ENCODE assay signal across 27 cellular contexts in genomic region chr1:230062521-230062920, GRCh38.
"Had no signal": no experiment of that assay in that cellular context is flagged by ENCODE, and none has a peak within 500 bp of the region (broad histone marks: within the 10 kb centered on the region; RNA-seq: fewer than 3 reads in every experiment).

No MANE protein-coding gene starts in this region.

- H3K27ac ChIP-seq: neutrophil, pancreas, prostate gland, right lobe of liver, sigmoid colon, stomach, thoracic aorta, thyroid gland, tibial nerve, upper lobe of left lung, vagina had no signal

- H3K4me1 ChIP-seq: prostate gland, right lobe of liver had no signal

- H3K36me3 Mint-ChIP-seq: stimulated activated effector memory CD8-positive, alpha-beta T cell treated with anti-CD3 and anti-CD28 coated beads, Interleukin-12 subunit alpha, Interleukin-12 subunit beta, amount 100 ng/mL, for 72 hours; stimulated activated naive B cell treated with anti-CD40 and anti-IgM and Interleukin-4, amounts not matched to agents 10 μg/mL and 1 μg/mL and 100 μg/mL, for 72 hours had no signal

- FAIRE-seq: pancreas, small intestine, urothelium cell line had no signal

- H3K27me3 ChIP-seq: neutrophil, pancreas, right lobe of liver, sigmoid colon, stomach, thyroid gland, tibial nerve, upper lobe of left lung, vagina had no signal

- H3K27ac Mint-ChIP-seq: natural killer cell treated with Interleukin-12 subunit alpha and Interleukin-12 subunit beta and Interleukin-15 and Interleukin-18, amount 100 ng/mL, for 72 hours; nephron progenitor cell; stimulated activated effector memory CD8-positive, alpha-beta T cell treated with anti-CD3 and anti-CD28 coated beads, Interleukin-12 subunit alpha, Interleukin-12 subunit beta, amount 100 ng/mL, for 72 hours; stimulated activated naive B cell treated with anti-CD40 and anti-IgM and Interleukin-4, amounts not matched to agents 10 μg/mL and 1 μg/mL and 100 μg/mL, for 72 hours; stimulated activated naive CD8-positive, alpha-beta T cell treated with anti-CD3 and anti-CD28 coated beads, Interleukin-15, Interleukin-2, amounts not matched to agents 100 ng/mL and 50 ng/mL, for 24 hours had no signal

- H3K36me3 ChIP-seq: neutrophil, pancreas, prostate gland, right lobe of liver, sigmoid colon, stomach, thoracic aorta, thyroid gland, tibial nerve, upper lobe of left lung, vagina had no signal

- H3K27me3 Mint-ChIP-seq: stimulated activated naive B cell treated with anti-CD40 and anti-IgM and Interleukin-4, amounts not matched to agents 10 μg/mL and 1 μg/mL and 100 μg/mL, for 72 hours had no signal

- H3K9me3 ChIP-seq: neutrophil, pancreas, prostate gland, right lobe of liver, sigmoid colon, stomach, thoracic aorta, thyroid gland, upper lobe of left lung, vagina had no signal

- ATAC-seq: natural killer cell treated with Interleukin-12 subunit alpha and Interleukin-12 subunit beta and Interleukin-15 and Interleukin-18, amount 100 ng/mL, for 72 hours; pancreas; right cardiac atrium; right lobe of liver; stimulated activated effector memory CD8-positive, alpha-beta T cell treated with anti-CD3 and anti-CD28 coated beads, Interleukin-12 subunit alpha, Interleukin-12 subunit beta, amount 100 ng/mL, for 72 hours; stimulated activated naive B cell treated with anti-CD40 and anti-IgM and Interleukin-4, amounts not matched to agents 10 μg/mL and 1 μg/mL and 100 μg/mL, for 72 hours had no signal

- DNase-seq: nephron progenitor cell; nucleus accumbens; right cardiac atrium; right lobe of liver; sigmoid colon; small intestine; stimulated activated CD4-positive, alpha-beta T cell treated with anti-CD3 and anti-CD28 coated beads, Interleukin-15, amount 100 ng/mL, for 24 hours; stimulated activated CD4-positive, alpha-beta T cell treated with anti-CD3 and anti-CD28 coated beads, Interleukin-2, amount 100 ng/mL, for 24 hours; stimulated activated CD4-positive, alpha-beta T cell treated with anti-CD3 and anti-CD28 coated beads, Interleukin-2, amount 100 ng/mL, for 48 hours; stimulated activated CD4-positive, alpha-beta T cell treated with anti-CD3 and anti-CD28 coated beads, Interleukin-4, amount 100 ng/mL, for 24 hours; stimulated activated naive B cell treated with anti-CD40 and anti-IgM and Interleukin-4, amounts not matched to agents 10 μg/mL and 1 μg/mL and 100 μg/mL, for 72 hours; stimulated activated naive CD4-positive, alpha-beta T cell treated with Interleukin-2 at 50 U/mL for 16 hours; stomach; thyroid gland; trophoblast cell; upper lobe of left lung had no signal

- H3K4me3 Mint-ChIP-seq: natural killer cell treated with Interleukin-12 subunit alpha and Interleukin-12 subunit beta and Interleukin-15 and Interleukin-18, amount 100 ng/mL, for 72 hours; nephron progenitor cell; neural crest cell; stimulated activated effector memory CD8-positive, alpha-beta T cell treated with anti-CD3 and anti-CD28 coated beads, Interleukin-12 subunit alpha, Interleukin-12 subunit beta, amount 100 ng/mL, for 72 hours; stimulated activated naive B cell treated with anti-CD40 and anti-IgM and Interleukin-4, amounts not matched to agents 10 μg/mL and 1 μg/mL and 100 μg/mL, for 72 hours; stimulated activated naive CD8-positive, alpha-beta T cell treated with anti-CD3 and anti-CD28 coated beads, Interleukin-15, Interleukin-2, amounts not matched to agents 100 ng/mL and 50 ng/mL, for 24 hours had no signal

- H3K4me3 ChIP-seq: pancreas, prostate gland, right lobe of liver, sigmoid colon, stomach, thoracic aorta, thyroid gland, tibial nerve, upper lobe of left lung, vagina had no signal

- H3K4me1 Mint-ChIP-seq: stimulated activated effector memory CD8-positive, alpha-beta T cell treated with anti-CD3 and anti-CD28 coated beads, Interleukin-12 subunit alpha, Interleukin-12 subunit beta, amount 100 ng/mL, for 72 hours had no signal

- H3K9me3 Mint-ChIP-seq: stimulated activated effector memory CD8-positive, alpha-beta T cell treated with anti-CD3 and anti-CD28 coated beads, Interleukin-12 subunit alpha, Interleukin-12 subunit beta, amount 100 ng/mL, for 72 hours; stimulated activated naive CD8-positive, alpha-beta T cell treated with anti-CD3 and anti-CD28 coated beads, Interleukin-15, Interleukin-2, amounts not matched to agents 100 ng/mL and 50 ng/mL, for 24 hours had no signal
